ENCODE assay signal across 1 cellular context in genomic region chr17:56866496-56866895, GRCh38.
TF ChIP-seq lines count a peak whose summit lies in the region.

No MANE protein-coding gene starts in this region.

TF ChIP-seq in K562, 482 proteins besides CTCF, POLR2A, EP300 and RAD21:
- TF ChIP-seq CBFB (CRISPR knock-in tag; IDR thresholded peaks at IDR 0.05), result no peak
